28 cellular contexts compared by ENCODE assay signal in genomic region chr4:5676763-5677162, GRCh38.
"Had no signal": no experiment of that assay in that cellular context is flagged by ENCODE, and none has a peak within 500 bp of the region (broad histone marks: within the 10 kb centered on the region; RNA-seq: fewer than 3 reads in every experiment).

No MANE protein-coding gene starts in this region.

- H3K4me1 ChIP-seq: parathyroid adenoma, psoas muscle, right lobe of liver, sigmoid colon, stomach, thyroid gland, tibial nerve, upper lobe of left lung, vagina had no signal

- ATAC-seq: natural killer cell treated with Interleukin-12 subunit alpha and Interleukin-12 subunit beta and Interleukin-15 and Interleukin-18, amount 100 ng/mL, for 72 hours; psoas muscle; right cardiac atrium; right lobe of liver; stimulated activated effector memory CD8-positive, alpha-beta T cell treated with anti-CD3 and anti-CD28 coated beads, Interleukin-12 subunit alpha, Interleukin-12 subunit beta, amount 100 ng/mL, for 72 hours; stimulated activated naive B cell treated with anti-CD40 and anti-IgM and Interleukin-4, amounts not matched to agents 10 μg/mL and 1 μg/mL and 100 μg/mL, for 72 hours had no signal

- H3K9me3 Mint-ChIP-seq: natural killer cell treated with Interleukin-12 subunit alpha and Interleukin-12 subunit beta and Interleukin-15 and Interleukin-18, amount 100 ng/mL, for 72 hours; nephron progenitor cell; neural crest cell; stimulated activated effector memory CD8-positive, alpha-beta T cell treated with anti-CD3 and anti-CD28 coated beads, Interleukin-12 subunit alpha, Interleukin-12 subunit beta, amount 100 ng/mL, for 72 hours; stimulated activated naive B cell treated with anti-CD40 and anti-IgM and Interleukin-4, amounts not matched to agents 10 μg/mL and 1 μg/mL and 100 μg/mL, for 72 hours; stimulated activated naive CD8-positive, alpha-beta T cell treated with anti-CD3 and anti-CD28 coated beads, Interleukin-15, Interleukin-2, amounts not matched to agents 100 ng/mL and 50 ng/mL, for 24 hours had no signal

- H3K9ac ChIP-seq: parathyroid adenoma had no signal

- DNase-seq: nephron progenitor cell; occipital lobe; ovary; posterior cingulate gyrus; psoas muscle; right cardiac atrium; right lobe of liver; small intestine; stimulated activated CD4-positive, alpha-beta T cell treated with anti-CD3 and anti-CD28 coated beads, Interleukin-15, amount 100 ng/mL, for 24 hours; stimulated activated CD4-positive, alpha-beta T cell treated with anti-CD3 and anti-CD28 coated beads, Interleukin-2, amount 100 ng/mL, for 24 hours; stimulated activated CD4-positive, alpha-beta T cell treated with anti-CD3 and anti-CD28 coated beads, Interleukin-2, amount 100 ng/mL, for 48 hours; stimulated activated CD4-positive, alpha-beta T cell treated with anti-CD3 and anti-CD28 coated beads, Interleukin-4, amount 100 ng/mL, for 24 hours; stimulated activated naive B cell treated with anti-CD40 and anti-IgM and Interleukin-4, amounts not matched to agents 10 μg/mL and 1 μg/mL and 100 μg/mL, for 72 hours; stimulated activated naive CD4-positive, alpha-beta T cell treated with Interleukin-2 at 50 U/mL for 16 hours; stomach; thyroid gland; trophoblast cell; upper lobe of left lung had no signal

- H2AFZ ChIP-seq: parathyroid adenoma had no signal

- H3K27ac Mint-ChIP-seq: natural killer cell treated with Interleukin-12 subunit alpha and Interleukin-12 subunit beta and Interleukin-15 and Interleukin-18, amount 100 ng/mL, for 72 hours; nephron progenitor cell; progenitor cell of endocrine pancreas; stimulated activated effector memory CD8-positive, alpha-beta T cell treated with anti-CD3 and anti-CD28 coated beads, Interleukin-12 subunit alpha, Interleukin-12 subunit beta, amount 100 ng/mL, for 72 hours; stimulated activated naive B cell treated with anti-CD40 and anti-IgM and Interleukin-4, amounts not matched to agents 10 μg/mL and 1 μg/mL and 100 μg/mL, for 72 hours; stimulated activated naive CD8-positive, alpha-beta T cell treated with anti-CD3 and anti-CD28 coated beads, Interleukin-15, Interleukin-2, amounts not matched to agents 100 ng/mL and 50 ng/mL, for 24 hours had no signal

- H3K36me3 ChIP-seq: ovary, right lobe of liver had no signal

- H3K4me3 Mint-ChIP-seq: natural killer cell treated with Interleukin-12 subunit alpha and Interleukin-12 subunit beta and Interleukin-15 and Interleukin-18, amount 100 ng/mL, for 72 hours; nephron progenitor cell; neural crest cell; stimulated activated effector memory CD8-positive, alpha-beta T cell treated with anti-CD3 and anti-CD28 coated beads, Interleukin-12 subunit alpha, Interleukin-12 subunit beta, amount 100 ng/mL, for 72 hours; stimulated activated naive B cell treated with anti-CD40 and anti-IgM and Interleukin-4, amounts not matched to agents 10 μg/mL and 1 μg/mL and 100 μg/mL, for 72 hours; stimulated activated naive CD8-positive, alpha-beta T cell treated with anti-CD3 and anti-CD28 coated beads, Interleukin-15, Interleukin-2, amounts not matched to agents 100 ng/mL and 50 ng/mL, for 24 hours had no signal

- H3K79me2 ChIP-seq: parathyroid adenoma had no signal

- H3K27me3 Mint-ChIP-seq: natural killer cell treated with Interleukin-12 subunit alpha and Interleukin-12 subunit beta and Interleukin-15 and Interleukin-18, amount 100 ng/mL, for 72 hours; progenitor cell of endocrine pancreas; stimulated activated naive B cell treated with anti-CD40 and anti-IgM and Interleukin-4, amounts not matched to agents 10 μg/mL and 1 μg/mL and 100 μg/mL, for 72 hours; stimulated activated naive CD8-positive, alpha-beta T cell treated with anti-CD3 and anti-CD28 coated beads, Interleukin-15, Interleukin-2, amounts not matched to agents 100 ng/mL and 50 ng/mL, for 24 hours had no signal

- H3K27me3 ChIP-seq: ovary, right lobe of liver, sigmoid colon, stomach, thyroid gland, tibial nerve, upper lobe of left lung, vagina had no signal

- H3K4me1 Mint-ChIP-seq: nephron progenitor cell; neural crest cell; stimulated activated effector memory CD8-positive, alpha-beta T cell treated with anti-CD3 and anti-CD28 coated beads, Interleukin-12 subunit alpha, Interleukin-12 subunit beta, amount 100 ng/mL, for 72 hours; stimulated activated naive B cell treated with anti-CD40 and anti-IgM and Interleukin-4, amounts not matched to agents 10 μg/mL and 1 μg/mL and 100 μg/mL, for 72 hours had no signal

- H3K9me3 ChIP-seq: ovary, psoas muscle, right lobe of liver, sigmoid colon, stomach, thoracic aorta, thyroid gland, tibial nerve, upper lobe of left lung, vagina had no signal

- H3K27ac ChIP-seq: ovary, parathyroid adenoma, psoas muscle, right lobe of liver, sigmoid colon, stomach, thoracic aorta, thyroid gland, tibial nerve, upper lobe of left lung, vagina had no signal

- H3K4me3 ChIP-seq: ovary, psoas muscle, right lobe of liver, sigmoid colon, stomach, thoracic aorta, thyroid gland, tibial nerve, upper lobe of left lung, vagina had no signal
